Comparison of ENCODE assay signal across 9 cellular contexts in genomic region chr4:1512738-1513660, GRCh38.
DNase-seq lines count a peak whose midpoint lies in the region; ATAC-seq and TF ChIP-seq lines count a peak whose summit lies in the region.
"Had no signal": no experiment of that assay in that cellular context is flagged by ENCODE, and none has a peak within 500 bp of the region (broad histone marks: within the 10 kb centered on the region; RNA-seq: fewer than 3 reads in every experiment).

No MANE protein-coding gene starts in this region.

- H3K4me3 ChIP-seq in endodermal cell (ENCODE audit: low read length) (no peak overlapping the region), thyroid gland (replicated peaks in 1 of 3) (peak overlapping the region in 1 of 3 donors; percentile 24)

- no peaks in the 10 kb centered on the region for H3K4me1 ChIP-seq in endodermal cell (ENCODE audit: control insufficient read depth, insufficient read depth, low read length)
- peaks cover 5 to 9% of the 10 kb centered on the region in 2 donors for H3K4me1 ChIP-seq in thyroid gland

- no peak for TF ChIP-seq POLR2A in thyroid gland (IDR thresholded peaks at IDR 0.05)

- peak; percentile 95 for TF ChIP-seq CTCF in endodermal cell (conservative IDR thresholded peaks at IDR 0.05)
- TF ChIP-seq CTCF in natural killer cell (IDR thresholded peaks at IDR 0.05) = peak; percentile 67
- TF ChIP-seq CTCF in thyroid gland (IDR thresholded peaks at IDR 0.05) = peak in 4 of 6 experiments; percentile 52 to 85 (median 72)

- H3K4me1 Mint-ChIP-seq in endodermal cell = no peaks in the 10 kb centered on the region
- no peaks in the 10 kb centered on the region for H3K4me1 Mint-ChIP-seq in natural killer cell

- H3K9ac ChIP-seq in endodermal cell (ENCODE audit: extremely low read depth, low read length, poor library complexity, severe bottlenecking) = no peak overlapping the region

- WGBS in endodermal cell (ENCODE audit: insufficient coverage in 1 of 2, insufficient read length in 1 of 2), 2 experiments = 6 to 19% methylated on average over 16 to 78 of the region's 78 CpGs
- WGBS in thyroid gland, 2 donors = 30 to 45% methylated on average over 4 to 9 of the region's 78 CpGs

- H3K9me3 Mint-ChIP-seq in endodermal cell (no peaks in the 10 kb centered on the region), natural killer cell (no peaks in the 10 kb centered on the region)

- H3K4me3 Mint-ChIP-seq in endodermal cell (peak overlapping the region; percentile 36), natural killer cell (no peak overlapping the region)
- H3K4me3 Mint-ChIP-seq: activated naive CD8-positive, alpha-beta T cell had no signal

- H3K27ac Mint-ChIP-seq in endodermal cell (no peak overlapping the region), natural killer cell (no peak overlapping the region)
- H3K27ac Mint-ChIP-seq: activated naive CD8-positive, alpha-beta T cell had no signal

- peak; percentile 2 to 11 for DNase-seq in NOMO-1 (lab: John Stamatoyannopoulos, UW; ENCODE audit: unreplicated experiment in 2 of 2)
- DNase-seq in NOMO-1 treated with DMSO at 0.1 percent for 48 hours (lab: John Stamatoyannopoulos, UW; ENCODE audit: unreplicated experiment) = no peak
- peak; percentile 63 to 65 for DNase-seq in activated CD4-positive, alpha-beta T cell treated with anti-CD3 and anti-CD28 coated beads, Interleukin-2, amount 50 U/mL, for 48 hours
- peak; percentile 89 for DNase-seq in endodermal cell
- peak; percentile 37 for DNase-seq in natural killer cell
- peak; percentile 46 to 54 for DNase-seq in thyroid gland
- no peak for DNase-seq in dedifferentiated amniotic fluid mesenchymal stem cell (ENCODE audit: extremely low spot score)

- H3K9me3 ChIP-seq in endodermal cell (ENCODE audit: control insufficient read depth, low read length) (no peaks in the 10 kb centered on the region), thyroid gland (no peaks in the 10 kb centered on the region)

- no peak overlapping the region for H3K27ac ChIP-seq in endodermal cell (ENCODE audit: low read depth, low read length)
- no peak overlapping the region for H3K27ac ChIP-seq in thyroid gland

- H3K27me3 Mint-ChIP-seq in endodermal cell (ENCODE audit: insufficient read depth) (peaks cover 2% of the 10 kb centered on the region), natural killer cell (ENCODE audit: low read depth in 2 of 2) (peaks cover 0 to 12% of the 10 kb centered on the region in 2 donors)
- H3K27me3 Mint-ChIP-seq: activated naive CD8-positive, alpha-beta T cell had no signal

- ATAC-seq in natural killer cell (peak; percentile 54 to 88 (median 75)), HG02938 (IDR thresholded peaks at IDR 0.05; ENCODE audit: unreplicated experiment) (no peak)

- intact Hi-C loops in natural killer cell (cut with micrococcal nuclease) (loop anchor here (5.0 kb wide), 1 partner anchor 381 kb away; no protein-coding TSS in a partner anchor), thyroid gland (cut with DNase I) (no loop called here)

- peaks cover 18% of the 10 kb centered on the region for H3K27me3 ChIP-seq in endodermal cell (ENCODE audit: control insufficient read depth, insufficient read depth, low read length, poor library complexity, severe bottlenecking)
- no peaks in the 10 kb centered on the region for H3K27me3 ChIP-seq in thyroid gland

- H3K36me3 ChIP-seq in endodermal cell (ENCODE audit: control insufficient read depth, insufficient read depth, low read length) (no peaks in the 10 kb centered on the region), thyroid gland (no peaks in the 10 kb centered on the region)

- H3K36me3 Mint-ChIP-seq in endodermal cell (ENCODE audit: low read depth) (no peaks in the 10 kb centered on the region), natural killer cell (no peaks in the 10 kb centered on the region)
- H3K36me3 Mint-ChIP-seq: activated naive CD8-positive, alpha-beta T cell had no signal

Comparison
In these comparisons a context has a peak if more than half of its experiments do, and no peak if none do; other contexts are left out.
1. DNase-seq: peak in NOMO-1 (2 of 2), activated CD4-positive, alpha-beta T cell treated with anti-CD3 and anti-CD28 coated beads, Interleukin-2, amount 50 U/mL, for 48 hours (2 of 2), endodermal cell (single experiment), natural killer cell (single experiment) and thyroid gland (2 of 2); none in NOMO-1 treated with DMSO at 0.1 percent for 48 hours (single experiment) and dedifferentiated amniotic fluid mesenchymal stem cell (single experiment).
2. Peak in every context shown above with its lines, with median percentiles within 50 percentile points of each other: CTCF ChIP-seq.